Comparison of ENCODE assay signal across 8 cellular contexts in genomic region chr19:41934849-41935374, GRCh38. TPM values are rescaled to one million over a fixed set of nuclear protein-coding genes. Genes with fewer than 3 reads are reported as not detected.
A peak's percentile ranks its signal among the peaks of the same experiment; 100 is the strongest.
DNase-seq lines count a peak whose midpoint lies in the region; ATAC-seq and TF ChIP-seq lines count a peak whose summit lies in the region.

No MANE protein-coding gene starts in this region.

- peaks cover 0 to 9% (median 2%) of the 10 kb centered on the region in 9 donors for H3K4me1 ChIP-seq in heart right ventricle

- H3K27ac ChIP-seq in heart right ventricle: no peak overlapping the region

- H3K27me3 ChIP-seq in heart right ventricle: peaks cover 13 to 84% (median 74%) of the 10 kb centered on the region in 7 donors

- no peak overlapping the region for H3K4me3 ChIP-seq in heart right ventricle

- H3K27ac Mint-ChIP-seq in activated naive CD8-positive, alpha-beta T cell: peak overlapping the region; percentile 79

- intact Hi-C loops in heart right ventricle (cut with DNase I): loop anchor here in 9 of 10 donors (1.0 to 10.0 kb wide), 7 partner anchors 50 to 920 kb away; partner anchors contain the start of genes CD79A (in 3 of the 9) and ARHGEF1 (in 1 of the 9)
- intact Hi-C loops in sciatic nerve (cut with DNase I): no loop called here

- H3K36me3 Mint-ChIP-seq in activated naive CD8-positive, alpha-beta T cell: no peaks in the 10 kb centered on the region

- DNase-seq in GDM1 (lab: John Stamatoyannopoulos, UW) (peak; percentile 44), LHCN-M2 (ENCODE audit: low read depth) (peak; percentile 59), SW480 (ENCODE audit: low spot score) (peak; percentile 73), heart right ventricle (peak; percentile 63 to 76), sciatic nerve (ENCODE audit: low spot score) (peak; percentile 79)

- H3K9me3 ChIP-seq in heart right ventricle: no peaks in the 10 kb centered on the region

- TF ChIP-seq CTCF in heart right ventricle (IDR thresholded peaks at IDR 0.05): peak; percentile 70 to 87 (median 81)

- H3K36me3 ChIP-seq in heart right ventricle: no peaks in the 10 kb centered on the region

- H3K4me1 Mint-ChIP-seq in activated naive CD8-positive, alpha-beta T cell (ENCODE audit: low read depth): peaks cover 52% of the 10 kb centered on the region

- H3K4me3 Mint-ChIP-seq in activated naive CD8-positive, alpha-beta T cell: peak overlapping the region; percentile 20

- H3K27me3 Mint-ChIP-seq in activated naive CD8-positive, alpha-beta T cell: no peaks in the 10 kb centered on the region

- 23% methylated on average over 7 of the region's 7 CpGs for WGBS in heart right ventricle, 2 donors

- ATAC-seq in heart right ventricle (peak; percentile 48 to 85 (median 74)), sciatic nerve (peak; percentile 67), GM21737 (IDR thresholded peaks at IDR 0.05; ENCODE audit: unreplicated experiment) (no peak), GM18502 (IDR thresholded peaks at IDR 0.05; ENCODE audit: poor library complexity, unreplicated experiment) (no peak)

- H3K9me3 Mint-ChIP-seq in activated naive CD8-positive, alpha-beta T cell (ENCODE audit: low read depth): no peaks in the 10 kb centered on the region

RNA-seq across cellular contexts. Expression of gene ERFL, which starts 6.7 kb away (rescaled TPM):
- not detected in 2 replicates for total RNA-seq in LHCN-M2 (2014; rRNA removed)
- 0.05 TPM for polyA plus RNA-seq in LHCN-M2 (2012)
- total RNA-seq in heart right ventricle: under 1 TPM in 3 of 10 donors, not detected in 7; 0.12 to 0.17 (median 0.13) TPM
- under 1 TPM; 0.04 to 0.22 TPM for polyA plus RNA-seq in heart right ventricle
- 0.27 TPM for total RNA-seq in sciatic nerve

RNA-seq across cellular contexts. Expression of gene RABAC1, which starts 24.2 kb away (rescaled TPM):
- 174 and 241 TPM in 2 replicates for total RNA-seq in LHCN-M2 (2014; rRNA removed)
- 300 TPM for polyA plus RNA-seq in LHCN-M2 (2012)
- 100 to 1,000 TPM in 1 of 10 donors, 10 to 100 TPM in 9; 34.5 to 117 (median 46.9) TPM for total RNA-seq in heart right ventricle
- polyA plus RNA-seq in heart right ventricle: 100 to 1,000 TPM; 104 to 270 TPM
- 133 TPM for total RNA-seq in sciatic nerve

RNA-seq across cellular contexts. Expression of gene ARHGEF1, which starts 51.9 kb away (rescaled TPM):
- total RNA-seq in LHCN-M2 (2014; rRNA removed): 58.2 and 68.2 TPM in 2 replicates
- polyA plus RNA-seq in LHCN-M2 (2012): 42.9 TPM
- 10 to 100 TPM; 20.2 to 57.7 (median 25.9) TPM for total RNA-seq in heart right ventricle
- polyA plus RNA-seq in heart right ventricle: 100 to 1,000 TPM in 1 of 2 donors, 10 to 100 TPM in 1; 33.4 to 143 TPM
- total RNA-seq in sciatic nerve: 137 TPM

RNA-seq across cellular contexts. Expression of gene CD79A, which starts 57.8 kb away (rescaled TPM):
- total RNA-seq in LHCN-M2 (2014; rRNA removed) (0.23 and 0.64 TPM in 2 replicates), heart right ventricle (1 to 10 TPM in 1 of 10 donors, under 1 TPM in 2, not detected in 7; 0.17 to 1.4 (median 0.18) TPM), sciatic nerve (2.1 TPM)
- polyA plus RNA-seq in LHCN-M2 (2012): 0.07 TPM
- under 1 TPM in 1 of 2 donors, not detected in 1; 0.39 TPM for polyA plus RNA-seq in heart right ventricle

RNA-seq across cellular contexts. Expression of gene ATP1A3, which starts 59.1 kb away (rescaled TPM):
- total RNA-seq in LHCN-M2 (2014; rRNA removed): 0.19 and 0.40 TPM in 2 replicates
- 0.92 TPM for polyA plus RNA-seq in LHCN-M2 (2012)
- total RNA-seq in heart right ventricle: 100 to 1,000 TPM; 245 to 419 (median 347) TPM
- 10 to 100 TPM; 38.0 to 87.1 TPM for polyA plus RNA-seq in heart right ventricle
- total RNA-seq in sciatic nerve: 0.18 TPM

Comparison
In these comparisons a context has a peak if more than half of its experiments do, and no peak if none do; other contexts are left out.
1. ATAC-seq: peak in heart right ventricle (8 of 8) and sciatic nerve (single experiment); none in GM21737 (single experiment) and GM18502 (single experiment).
2. Peak in every context shown above with its lines, with median percentiles within 50 percentile points of each other: DNase-seq.